ENCODE assay signal across 10 cellular contexts in the genomic region with DNA sequence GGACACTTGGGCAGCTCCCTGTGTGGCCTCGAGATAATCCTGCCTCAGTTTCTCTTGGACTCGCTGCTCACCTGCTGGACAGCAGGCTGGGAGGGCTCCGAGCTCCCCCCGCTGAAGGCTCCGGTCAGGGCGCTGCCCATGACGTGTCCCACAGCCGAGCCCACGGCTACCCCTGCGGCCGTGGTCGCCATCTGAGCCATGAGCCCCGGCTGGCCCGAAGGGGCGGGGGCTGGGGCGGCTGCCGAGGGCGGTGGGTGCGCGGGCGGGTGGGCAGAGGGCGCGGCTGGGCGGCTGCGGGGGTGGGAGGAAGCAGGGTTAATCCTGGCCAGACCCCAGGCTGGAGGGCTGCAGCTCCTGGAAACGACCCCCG. TPM values are rescaled to one million over a fixed set of nuclear protein-coding genes. Genes with fewer than 3 reads are reported as not detected.
A peak's percentile ranks its signal among the peaks of the same experiment; 100 is the strongest.
DNase-seq lines count a peak whose midpoint lies in the region; ATAC-seq and TF ChIP-seq lines count a peak whose summit lies in the region.
"Had no signal": no experiment of that assay in that cellular context is flagged by ENCODE, and none has a peak within 500 bp of the region (broad histone marks: within the 10 kb centered on the region; RNA-seq: fewer than 3 reads in every experiment).

No MANE protein-coding gene starts in this region.

- H3K27me3 Mint-ChIP-seq in activated CD4-positive, alpha-beta T cell treated with anti-CD3 and anti-CD28 coated beads, Interleukin-2, amount 10 ng/mL, durations not matched to agents 24 days and 14 days: peaks cover 2% of the 10 kb centered on the region

- H3K4me1 Mint-ChIP-seq in activated CD4-positive, alpha-beta T cell treated with anti-CD3 and anti-CD28 coated beads, Interleukin-2, amount 10 ng/mL, durations not matched to agents 24 days and 14 days: peaks cover 38% of the 10 kb centered on the region

- no peaks in the 10 kb centered on the region for H3K27me3 ChIP-seq in breast epithelium
- no peaks in the 10 kb centered on the region for H3K27me3 ChIP-seq in tibial artery
- H3K27me3 ChIP-seq: foreskin keratinocyte, MG63 had no signal

- no peaks in the 10 kb centered on the region for H3K9me3 Mint-ChIP-seq in activated CD4-positive, alpha-beta T cell treated with anti-CD3 and anti-CD28 coated beads, Interleukin-2, amount 10 ng/mL, durations not matched to agents 24 days and 14 days

- no peak for TF ChIP-seq POLR2A in breast epithelium (IDR thresholded peaks at IDR 0.05)
- no peak for TF ChIP-seq POLR2A in lower leg skin (IDR thresholded peaks at IDR 0.05)

- no peak for DNase-seq in activated CD4-positive, alpha-beta T cell treated with anti-CD3 and anti-CD28 coated beads, Interleukin-2, amount 10 ng/mL, durations not matched to agents 24 days and 14 days
- DNase-seq in activated CD4-positive, alpha-beta T cell treated with anti-CD3 and anti-CD28 coated beads, Interleukin-2, amount 50 U/mL, for 1 hour: no peak
- DNase-seq in breast epithelium (ENCODE audit: low spot score in 2 of 2) (no peak), lower leg skin (ENCODE audit: low spot score in 2 of 2) (no peak), tibial artery (no peak), NCI-H2107 (lab: John Stamatoyannopoulos, UW) (no peak)

- ATAC-seq in GM21367 (IDR thresholded peaks at IDR 0.05; ENCODE audit: unreplicated experiment) (no peak), GM18870 (IDR thresholded peaks at IDR 0.05; ENCODE audit: unreplicated experiment) (no peak)

- H3K36me3 Mint-ChIP-seq in activated CD4-positive, alpha-beta T cell treated with anti-CD3 and anti-CD28 coated beads, Interleukin-2, amount 10 ng/mL, durations not matched to agents 24 days and 14 days (ENCODE audit: low read depth): peaks cover 5% of the 10 kb centered on the region

- H3K36me3 ChIP-seq in breast epithelium (no peaks in the 10 kb centered on the region), tibial artery (peaks cover 0 to 13% (median 0%) of the 10 kb centered on the region in 3 donors)
- H3K36me3 ChIP-seq: MG63 had no signal

- peak overlapping the region; percentile 67 to 80 (median 74) for H3K4me3 ChIP-seq in breast epithelium
- peak overlapping the region; percentile 51 for H3K4me3 ChIP-seq in lower leg skin (ENCODE audit: low read depth, poor library complexity, severe bottlenecking)
- H3K4me3 ChIP-seq in tibial artery: peak overlapping the region; percentile 58 to 88
- H3K4me3 ChIP-seq: MG63 had no signal

- peak overlapping the region; percentile 79 for H3K27ac Mint-ChIP-seq in activated CD4-positive, alpha-beta T cell treated with anti-CD3 and anti-CD28 coated beads, Interleukin-2, amount 10 ng/mL, durations not matched to agents 24 days and 14 days

- peaks cover 0 to 5% of the 10 kb centered on the region in 2 donors for H3K4me1 ChIP-seq in breast epithelium
- H3K4me1 ChIP-seq in tibial artery: peaks cover 0 to 66% (median 43%) of the 10 kb centered on the region in 4 donors
- H3K4me1 ChIP-seq: foreskin keratinocyte had no signal

- TF ChIP-seq CTCF in breast epithelium (IDR thresholded peaks at IDR 0.05) (no peak), lower leg skin (IDR thresholded peaks at IDR 0.05) (no peak), tibial artery (IDR thresholded peaks at IDR 0.05) (no peak)

- WGBS in lower leg skin, 2 donors: no CpG with 5 or more reads among the region's 27 CpGs

- H3K4me3 Mint-ChIP-seq in activated CD4-positive, alpha-beta T cell treated with anti-CD3 and anti-CD28 coated beads, Interleukin-2, amount 10 ng/mL, durations not matched to agents 24 days and 14 days: peak overlapping the region; percentile 87

- intact Hi-C loops in activated CD4-positive, alpha-beta T cell treated with anti-CD3 and anti-CD28 coated beads, Interleukin-2, amount 10 ng/mL, durations not matched to agents 24 days and 14 days (cut with micrococcal nuclease): loop anchor here (1.0 to 2.0 kb wide), 3 partner anchors 20 to 127 kb away; a partner anchor contains a TSS
- intact Hi-C loops in breast epithelium (cut with DNase I; ENCODE audit: low total_unique reads) (loop anchor here (5.0 kb wide), 1 partner anchor 85 kb away; no protein-coding TSS in a partner anchor), lower leg skin (cut with DNase I; ENCODE audit: low total_unique reads) (loop anchor here (5.0 kb wide), 1 partner anchor 85 kb away; no protein-coding TSS in a partner anchor), tibial artery (cut with DNase I; ENCODE audit: low total_unique reads) (loop anchor here (5.0 kb wide), 1 partner anchor 80 kb away; no protein-coding TSS in a partner anchor)

- H3K27ac ChIP-seq in breast epithelium (peak overlapping the region; percentile 83 to 89), tibial artery (peak overlapping the region; percentile 67 to 88)
- H3K27ac ChIP-seq: foreskin keratinocyte had no signal

- H3K9me3 ChIP-seq in breast epithelium: no peaks in the 10 kb centered on the region
- no peaks in the 10 kb centered on the region for H3K9me3 ChIP-seq in tibial artery
- H3K9me3 ChIP-seq: MG63 had no signal

RNA-seq across cellular contexts. Expression of a gene that starts 0.5 kb away (rescaled TPM):
- 122 and 126 TPM in 2 replicates for total RNA-seq in activated CD4-positive, alpha-beta T cell treated with anti-CD3 and anti-CD28 coated beads, Interleukin-2, amount 10 ng/mL, durations not matched to agents 24 days and 14 days
- 10 to 100 TPM in 2 of 3 donors, 1 to 10 TPM in 1; 5.6 to 22.8 (median 21.4) TPM for total RNA-seq in breast epithelium
- total RNA-seq in lower leg skin: 10 to 100 TPM in 2 of 4 donors, 1 to 10 TPM in 2; 3.8 to 28.3 (median 11.4) TPM

RNA-seq across cellular contexts. Expression of a gene that starts 4.5 kb away (rescaled TPM):
- total RNA-seq in activated CD4-positive, alpha-beta T cell treated with anti-CD3 and anti-CD28 coated beads, Interleukin-2, amount 10 ng/mL, durations not matched to agents 24 days and 14 days: 0.16 and 0.19 TPM in 2 replicates
- total RNA-seq in breast epithelium (not detected), lower leg skin (not detected)

RNA-seq across cellular contexts. Expression of a gene that starts 5.4 kb away (rescaled TPM):
- total RNA-seq in activated CD4-positive, alpha-beta T cell treated with anti-CD3 and anti-CD28 coated beads, Interleukin-2, amount 10 ng/mL, durations not matched to agents 24 days and 14 days: 0.50 and 0.70 TPM in 2 replicates
- total RNA-seq in breast epithelium (1 to 10 TPM; 1.9 to 6.2 (median 4.8) TPM), lower leg skin (1 to 10 TPM in 3 of 4 donors, under 1 TPM in 1; 0.51 to 2.7 (median 1.9) TPM)

RNA-seq across cellular contexts. Expression of a gene that starts 13.1 kb away (rescaled TPM):
- not detected in 2 replicates for total RNA-seq in activated CD4-positive, alpha-beta T cell treated with anti-CD3 and anti-CD28 coated beads, Interleukin-2, amount 10 ng/mL, durations not matched to agents 24 days and 14 days
- total RNA-seq in breast epithelium (not detected), lower leg skin (not detected)
- total RNA-seq: foreskin keratinocyte had no signal

RNA-seq across cellular contexts. Expression of a gene that starts 16.4 kb away (rescaled TPM):
- 2.5 and 2.6 TPM in 2 replicates for total RNA-seq in activated CD4-positive, alpha-beta T cell treated with anti-CD3 and anti-CD28 coated beads, Interleukin-2, amount 10 ng/mL, durations not matched to agents 24 days and 14 days
- total RNA-seq in breast epithelium: 1 to 10 TPM; 3.2 to 4.6 (median 4.1) TPM
- total RNA-seq in lower leg skin: 1 to 10 TPM in 3 of 4 donors, under 1 TPM in 1; 0.63 to 3.2 (median 2.0) TPM
